ENCODE assay signal across 1 cellular context in the genomic region with DNA sequence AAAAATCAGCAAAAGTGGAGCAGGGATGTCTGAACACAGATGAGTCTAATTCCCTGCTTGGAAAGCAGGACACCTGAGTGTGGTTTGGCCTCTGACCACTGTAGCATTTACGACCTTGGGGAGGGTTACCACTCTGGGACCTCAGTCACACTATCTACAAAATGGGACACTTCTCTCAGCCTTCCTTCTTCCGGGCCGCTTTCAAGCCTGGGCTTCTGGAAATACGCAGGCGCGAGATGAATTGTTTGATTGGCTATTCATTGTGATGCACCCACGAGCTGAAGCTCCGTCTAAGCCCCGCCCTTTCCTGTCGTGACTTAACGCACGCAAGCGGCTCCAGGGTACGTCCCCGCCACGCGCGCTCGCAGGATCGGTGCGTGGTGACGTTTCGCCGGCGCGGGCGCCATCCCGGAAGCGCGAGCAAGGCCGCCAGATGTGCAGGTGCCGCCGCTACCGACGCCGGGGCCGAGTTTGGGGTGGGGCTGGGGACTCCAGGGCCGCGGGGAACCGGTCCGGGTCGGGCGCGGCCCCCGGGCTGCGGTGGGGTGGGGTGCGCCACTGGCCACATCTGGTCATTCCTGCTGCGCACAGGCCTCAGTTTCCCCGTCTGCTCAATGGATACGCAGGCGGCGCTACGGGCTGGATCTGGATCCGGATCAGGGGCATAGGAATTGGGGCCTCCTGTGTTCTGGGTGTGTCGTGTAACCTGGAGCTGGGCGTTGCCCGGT.
TF ChIP-seq lines count a peak whose summit lies in the region.

TSS of gene KXD1 (plus strand) at position 397 of the 728 bp plus-strand sequence. CDS start 4,187 bp downstream, outside the sequence.

TF ChIP-seq in HCT116, 20 proteins besides CTCF, POLR2A, EP300 and RAD21 (continued from another document):
- no peak for TF ChIP-seq REST (IDR thresholded peaks at IDR 0.05; ENCODE audit: low read depth)
- peak; percentile 77 for TF ChIP-seq SIN3A (IDR thresholded peaks at IDR 0.05; ENCODE audit: low read depth)
- TF ChIP-seq EZH2 (IDR thresholded peaks at IDR 0.05): no peak
- TF ChIP-seq SRF (IDR thresholded peaks at IDR 0.05; ENCODE audit: low read depth): no peak
- no peak for TF ChIP-seq YY1 (IDR thresholded peaks at IDR 0.05; ENCODE audit: extremely low read depth, insufficient replicate concordance, low read depth, low read length)
